8 cellular contexts compared by ENCODE assay signal in the genomic region with DNA sequence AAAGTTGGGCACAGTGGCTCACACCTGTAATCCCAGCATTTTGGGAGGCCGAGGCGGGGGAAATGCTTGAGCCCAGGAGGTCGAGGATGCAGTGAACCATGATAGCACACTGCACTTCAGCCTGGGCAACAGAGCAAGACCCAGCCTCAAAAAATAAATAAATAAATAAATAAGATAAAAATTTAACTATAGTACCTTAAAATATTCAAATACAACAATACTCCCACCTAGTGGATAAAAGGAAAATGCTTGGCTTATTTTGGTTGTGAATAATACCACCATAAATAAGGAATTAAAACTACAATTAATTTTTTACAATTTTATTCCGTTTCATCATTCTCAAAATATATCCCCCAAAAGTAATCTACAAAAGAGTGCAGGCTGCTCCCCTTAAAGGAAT. TPM values are rescaled to one million over a fixed set of nuclear protein-coding genes. Genes with fewer than 3 reads are reported as not detected.
DNase-seq lines count a peak whose midpoint lies in the region; ATAC-seq, FAIRE-seq and TF ChIP-seq lines count a peak whose summit lies in the region.
"Had no signal": no experiment of that assay in that cellular context is flagged by ENCODE, and none has a peak within 500 bp of the region (broad histone marks: within the 10 kb centered on the region; RNA-seq: fewer than 3 reads in every experiment).

No MANE protein-coding gene starts in this region.

- H3K27me3 ChIP-seq in neural cell (ENCODE audit: insufficient read depth, low read depth, low read length), result no peaks in the 10 kb centered on the region

- ATAC-seq in HG02938 (IDR thresholded peaks at IDR 0.05; ENCODE audit: unreplicated experiment), result no peak
- ATAC-seq in GM21786 (IDR thresholded peaks at IDR 0.05; ENCODE audit: unreplicated experiment), result no peak
- ATAC-seq in stimulated activated naive B cell treated with anti-CD40 and anti-IgM and Interleukin-4, amounts not matched to agents 10 μg/mL and 1 μg/mL and 100 μg/mL, for 72 hours (replicated peaks), result no peak

- H3K9me2 ChIP-seq in neural cell (ENCODE audit: insufficient read depth, low read length), result no peaks in the 10 kb centered on the region

- TF ChIP-seq CTCF in D721Med (IDR thresholded peaks at IDR 0.05; ENCODE audit: insufficient read depth, missing control alignments) (peak; percentile 42), chondrocyte (IDR thresholded peaks at IDR 0.05) (peak; percentile 86), neural cell (IDR thresholded peaks at IDR 0.05; ENCODE audit: poor library complexity, severe bottlenecking) (peak; percentile 55)

- no peak overlapping the region for H3K9ac ChIP-seq in neural cell (ENCODE audit: low read length)

- FAIRE-seq in D721Med (lab: Jason Lieb, UNC), result no peak

- no peak overlapping the region for H2AFZ ChIP-seq in neural cell (ENCODE audit: low read depth, low read length)

- TF ChIP-seq RAD21 in neural cell (conservative IDR thresholded peaks at IDR 0.05), result no peak

- peaks cover 36% of the 10 kb centered on the region for H3K36me3 Mint-ChIP-seq in chondrocyte (ENCODE audit: low read depth)
- peaks cover 48 to 54% of the 10 kb centered on the region in 2 donors for H3K36me3 Mint-ChIP-seq in stimulated activated naive B cell treated with anti-CD40 and anti-IgM and Interleukin-4, amounts not matched to agents 10 μg/mL and 1 μg/mL and 100 μg/mL, for 72 hours

- H3K36me3 ChIP-seq in neural cell (ENCODE audit: insufficient read depth, low read length), result no peaks in the 10 kb centered on the region

- H3K27ac Mint-ChIP-seq in chondrocyte (ENCODE audit: unreplicated experiment), result no peak overlapping the region
- no peak overlapping the region for H3K27ac Mint-ChIP-seq in stimulated activated naive B cell treated with anti-CD40 and anti-IgM and Interleukin-4, amounts not matched to agents 10 μg/mL and 1 μg/mL and 100 μg/mL, for 72 hours

- H3K9me3 Mint-ChIP-seq in chondrocyte (ENCODE audit: low read depth), result no peaks in the 10 kb centered on the region
- H3K9me3 Mint-ChIP-seq in stimulated activated naive B cell treated with anti-CD40 and anti-IgM and Interleukin-4, amounts not matched to agents 10 μg/mL and 1 μg/mL and 100 μg/mL, for 72 hours, result no peaks in the 10 kb centered on the region

- no peaks in the 10 kb centered on the region for H4K20me1 ChIP-seq in neural cell (ENCODE audit: insufficient read depth)

- no peaks in the 10 kb centered on the region for H3K9me3 ChIP-seq in neural cell (ENCODE audit: low read length)

- no peak for DNase-seq in D721Med (ENCODE audit: insufficient read length, low spot score)
- DNase-seq in Kasumi-1 (lab: John Stamatoyannopoulos, UW), result peak; percentile 10 to 12
- DNase-seq in chondrocyte (ENCODE audit: low spot score), result no peak
- DNase-seq in stimulated activated naive B cell treated with anti-CD40 and anti-IgM and Interleukin-4, amounts not matched to agents 10 μg/mL and 1 μg/mL and 100 μg/mL, for 72 hours, result no peak
- DNase-seq: T1000 had no signal

- H3K4me3 Mint-ChIP-seq in chondrocyte (ENCODE audit: unreplicated experiment), result no peak overlapping the region
- no peak overlapping the region for H3K4me3 Mint-ChIP-seq in stimulated activated naive B cell treated with anti-CD40 and anti-IgM and Interleukin-4, amounts not matched to agents 10 μg/mL and 1 μg/mL and 100 μg/mL, for 72 hours

- H3K4me1 Mint-ChIP-seq in chondrocyte (ENCODE audit: low read depth), result peaks cover 14% of the 10 kb centered on the region
- peaks cover 0 to 5% of the 10 kb centered on the region in 2 donors for H3K4me1 Mint-ChIP-seq in stimulated activated naive B cell treated with anti-CD40 and anti-IgM and Interleukin-4, amounts not matched to agents 10 μg/mL and 1 μg/mL and 100 μg/mL, for 72 hours

- no peaks in the 10 kb centered on the region for H3K79me2 ChIP-seq in neural cell (replicated peaks; ENCODE audit: insufficient read depth, low read length)

- H3K4me3 ChIP-seq in neural cell (ENCODE audit: low read length), result no peak overlapping the region

- no peak for TF ChIP-seq EP300 in neural cell (conservative IDR thresholded peaks at IDR 0.05; ENCODE audit: poor library complexity, severe bottlenecking)

- no peaks in the 10 kb centered on the region for H3F3A ChIP-seq in neural cell (ENCODE audit: insufficient read depth, low read length, poor library complexity, severe bottlenecking)

- H3K4me2 ChIP-seq in neural cell (ENCODE audit: low read length), result no peak overlapping the region

- H3K27me3 Mint-ChIP-seq in chondrocyte (ENCODE audit: low read depth), result no peaks in the 10 kb centered on the region
- no peaks in the 10 kb centered on the region for H3K27me3 Mint-ChIP-seq in stimulated activated naive B cell treated with anti-CD40 and anti-IgM and Interleukin-4, amounts not matched to agents 10 μg/mL and 1 μg/mL and 100 μg/mL, for 72 hours

- no peak overlapping the region for H3K27ac ChIP-seq in neural cell (ENCODE audit: low read length)

TF ChIP-seq in neural cell, 6 proteins besides CTCF, POLR2A, EP300 and RAD21:
- TF ChIP-seq TAF1 (IDR thresholded peaks at IDR 0.05; ENCODE audit: low read depth) (no peak), POLR2AphosphoS5 (IDR thresholded peaks at IDR 0.05) (no peak), MXI1 (conservative IDR thresholded peaks at IDR 0.05; ENCODE audit: poor library complexity, severe bottlenecking) (no peak), EZH2 (IDR thresholded peaks at IDR 0.05; ENCODE audit: borderline replicate concordance, insufficient read depth, low read length, poor library complexity, severe bottlenecking) (no peak), SMC3 (conservative IDR thresholded peaks at IDR 0.05; ENCODE audit: poor library complexity) (peak; percentile 37)
- TF ChIP-seq, protein P1, sequence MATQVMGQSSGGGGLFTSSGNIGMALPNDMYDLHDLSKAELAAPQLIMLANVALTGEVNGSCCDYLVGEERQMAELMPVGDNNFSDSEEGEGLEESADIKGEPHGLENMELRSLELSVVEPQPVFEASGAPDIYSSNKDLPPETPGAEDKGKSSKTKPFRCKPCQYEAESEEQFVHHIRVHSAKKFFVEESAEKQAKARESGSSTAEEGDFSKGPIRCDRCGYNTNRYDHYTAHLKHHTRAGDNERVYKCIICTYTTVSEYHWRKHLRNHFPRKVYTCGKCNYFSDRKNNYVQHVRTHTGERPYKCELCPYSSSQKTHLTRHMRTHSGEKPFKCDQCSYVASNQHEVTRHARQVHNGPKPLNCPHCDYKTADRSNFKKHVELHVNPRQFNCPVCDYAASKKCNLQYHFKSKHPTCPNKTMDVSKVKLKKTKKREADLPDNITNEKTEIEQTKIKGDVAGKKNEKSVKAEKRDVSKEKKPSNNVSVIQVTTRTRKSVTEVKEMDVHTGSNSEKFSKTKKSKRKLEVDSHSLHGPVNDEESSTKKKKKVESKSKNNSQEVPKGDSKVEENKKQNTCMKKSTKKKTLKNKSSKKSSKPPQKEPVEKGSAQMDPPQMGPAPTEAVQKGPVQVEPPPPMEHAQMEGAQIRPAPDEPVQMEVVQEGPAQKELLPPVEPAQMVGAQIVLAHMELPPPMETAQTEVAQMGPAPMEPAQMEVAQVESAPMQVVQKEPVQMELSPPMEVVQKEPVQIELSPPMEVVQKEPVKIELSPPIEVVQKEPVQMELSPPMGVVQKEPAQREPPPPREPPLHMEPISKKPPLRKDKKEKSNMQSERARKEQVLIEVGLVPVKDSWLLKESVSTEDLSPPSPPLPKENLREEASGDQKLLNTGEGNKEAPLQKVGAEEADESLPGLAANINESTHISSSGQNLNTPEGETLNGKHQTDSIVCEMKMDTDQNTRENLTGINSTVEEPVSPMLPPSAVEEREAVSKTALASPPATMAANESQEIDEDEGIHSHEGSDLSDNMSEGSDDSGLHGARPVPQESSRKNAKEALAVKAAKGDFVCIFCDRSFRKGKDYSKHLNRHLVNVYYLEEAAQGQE (IDR thresholded peaks at IDR 0.05; ENCODE audit: borderline replicate concordance), result no peak

RNA-seq across cellular contexts. Expression of a gene that starts 8.1 kb away (rescaled TPM):
- total RNA-seq in chondrocyte, result 56.7 to 72.5 TPM (median 66.4 TPM) in 3 replicates
- 44.2 and 45.2 TPM in 2 replicates for polyA plus RNA-seq in neural cell
- polyA minus RNA-seq in neural cell, result 26.1 and 28.1 TPM in 2 replicates

Comparison
In these comparisons a context has a peak if more than half of its experiments do, and no peak if none do; other contexts are left out.
1. DNase-seq: peak in Kasumi-1 (2 of 2); none in D721Med (single experiment), chondrocyte (single experiment) and stimulated activated naive B cell treated with anti-CD40 and anti-IgM and Interleukin-4, amounts not matched to agents 10 μg/mL and 1 μg/mL and 100 μg/mL, for 72 hours (single experiment).
2. Peak in every context shown above with its lines, with median percentiles within 50 percentile points of each other: CTCF ChIP-seq.